Comparison of ENCODE assay signal across 15 cellular contexts in genomic region chr14:22465201-22465835, GRCh38.
DNase-seq lines count a peak whose midpoint lies in the region; ATAC-seq and TF ChIP-seq lines count a peak whose summit lies in the region.
"Had no signal": no experiment of that assay in that cellular context is flagged by ENCODE, and none has a peak within 500 bp of the region (broad histone marks: within the 10 kb centered on the region; RNA-seq: fewer than 3 reads in every experiment).

No MANE protein-coding gene starts in this region.

- H3K4me3 Mint-ChIP-seq in stimulated activated naive CD8-positive, alpha-beta T cell treated with anti-CD3 and anti-CD28 coated beads, Interleukin-15, Interleukin-2, amounts not matched to agents 100 ng/mL and 50 ng/mL, for 24 hours: no peak overlapping the region
- no peak overlapping the region for H3K4me3 Mint-ChIP-seq in activated T-cell treated with anti-CD3 and anti-CD28 coated beads, Interleukin-2, amount 50 U/mL, for 72 hours

- in situ Hi-C loops in astrocyte of the spinal cord (cut with HindIII; ENCODE audit: low sequenced_read_pairs): no loop called here

- no peaks in the 10 kb centered on the region for H3K9me3 Mint-ChIP-seq in stimulated activated naive CD8-positive, alpha-beta T cell treated with anti-CD3 and anti-CD28 coated beads, Interleukin-15, Interleukin-2, amounts not matched to agents 100 ng/mL and 50 ng/mL, for 24 hours
- H3K9me3 Mint-ChIP-seq in activated T-cell treated with anti-CD3 and anti-CD28 coated beads, Interleukin-2, amount 50 U/mL, for 72 hours: no peaks in the 10 kb centered on the region

- H3K27me3 Mint-ChIP-seq in stimulated activated naive CD8-positive, alpha-beta T cell treated with anti-CD3 and anti-CD28 coated beads, Interleukin-15, Interleukin-2, amounts not matched to agents 100 ng/mL and 50 ng/mL, for 24 hours: no peaks in the 10 kb centered on the region
- no peaks in the 10 kb centered on the region for H3K27me3 Mint-ChIP-seq in activated T-cell treated with anti-CD3 and anti-CD28 coated beads, Interleukin-2, amount 50 U/mL, for 72 hours (ENCODE audit: low read depth)

- H3K4me1 Mint-ChIP-seq in stimulated activated naive CD8-positive, alpha-beta T cell treated with anti-CD3 and anti-CD28 coated beads, Interleukin-15, Interleukin-2, amounts not matched to agents 100 ng/mL and 50 ng/mL, for 24 hours (ENCODE audit: low read depth): peaks cover 21% of the 10 kb centered on the region
- H3K4me1 Mint-ChIP-seq in activated T-cell treated with anti-CD3 and anti-CD28 coated beads, Interleukin-2, amount 50 U/mL, for 72 hours (ENCODE audit: low read depth): no peaks in the 10 kb centered on the region

- ATAC-seq in stimulated activated naive CD8-positive, alpha-beta T cell treated with anti-CD3 and anti-CD28 coated beads, Interleukin-15, Interleukin-2, amounts not matched to agents 100 U/mL and 50 U/mL, for 24 hours: no peak
- ATAC-seq in HG03571 (IDR thresholded peaks at IDR 0.05; ENCODE audit: unreplicated experiment) (peak; percentile 2), GM21367 (IDR thresholded peaks at IDR 0.05; ENCODE audit: unreplicated experiment) (no peak), HG03378 (IDR thresholded peaks at IDR 0.05; ENCODE audit: unreplicated experiment) (no peak)
- ATAC-seq in activated T-cell treated with anti-CD3 and anti-CD28 coated beads, Interleukin-2, amount 50 U/mL, for 72 hours (replicated peaks in 1 of 2): no peak
- ATAC-seq: HCT116 had no signal

- DNase-seq in stimulated activated naive CD8-positive, alpha-beta T cell treated with anti-CD3 and anti-CD28 coated beads, Interleukin-15, Interleukin-2, amounts not matched to agents 100 U/mL and 50 U/mL, for 24 hours: no peak
- DNase-seq in astrocyte of the spinal cord (ENCODE audit: low read depth, low spot score) (peak; percentile 41), NCI-H146 (lab: John Stamatoyannopoulos, UW) (no peak)
- no peak for DNase-seq in activated T-cell treated with anti-CD3 and anti-CD28 coated beads, Interleukin-2, amount 50 U/mL, for 72 hours
- DNase-seq: ACHN; activated T-cell treated with anti-CD3 and anti-CD28 coated beads for 4 hours; aorta; dorsolateral prefrontal cortex; KG1; stimulated activated CD4-positive, alpha-beta T cell treated with anti-CD3 and anti-CD28 coated beads, Interleukin-1b, Interleukin-23, amount 100 ng/mL, for 48 hours had no signal

- TF ChIP-seq CTCF in astrocyte of the spinal cord (IDR thresholded peaks at IDR 0.05; ENCODE audit: low read depth, low read length): no peak

- H3K27ac Mint-ChIP-seq in stimulated activated naive CD8-positive, alpha-beta T cell treated with anti-CD3 and anti-CD28 coated beads, Interleukin-15, Interleukin-2, amounts not matched to agents 100 ng/mL and 50 ng/mL, for 24 hours: peak overlapping the region; percentile 61
- no peak overlapping the region for H3K27ac Mint-ChIP-seq in activated T-cell treated with anti-CD3 and anti-CD28 coated beads, Interleukin-2, amount 50 U/mL, for 72 hours

- H3K36me3 Mint-ChIP-seq in stimulated activated naive CD8-positive, alpha-beta T cell treated with anti-CD3 and anti-CD28 coated beads, Interleukin-15, Interleukin-2, amounts not matched to agents 100 ng/mL and 50 ng/mL, for 24 hours (ENCODE audit: low read depth): no peaks in the 10 kb centered on the region
- no peaks in the 10 kb centered on the region for H3K36me3 Mint-ChIP-seq in activated T-cell treated with anti-CD3 and anti-CD28 coated beads, Interleukin-2, amount 50 U/mL, for 72 hours (ENCODE audit: insufficient read depth in 2 of 2)

- no peak overlapping the region for H3K4me3 ChIP-seq in astrocyte of the spinal cord (ENCODE audit: low read depth, low read length)
- H3K4me3 ChIP-seq: dorsolateral prefrontal cortex had no signal
